1 cellular context compared by ENCODE assay signal in genomic region chr14:73743431-73743931, GRCh38.
TF ChIP-seq lines count a peak whose summit lies in the region.

No MANE protein-coding gene starts in this region.

TF ChIP-seq in GM23338, 12 proteins besides CTCF, POLR2A, EP300 and RAD21 (continued from another document):
- no peak for TF ChIP-seq ZNF462 (CRISPR knock-in tag; IDR thresholded peaks at IDR 0.05)
